ENCODE assay signal across 1 cellular context in genomic region chr1:10632691-10633090, GRCh38.
TF ChIP-seq lines count a peak whose summit lies in the region.

No MANE protein-coding gene starts in this region.

TF ChIP-seq in SK-N-SH treated with all-trans-retinoic acid at 6 μM for 48 hours, 23 proteins besides CTCF, POLR2A, EP300 and RAD21 (continued from another document):
- TF ChIP-seq PATZ1 (CRISPR knock-in tag; IDR thresholded peaks at IDR 0.05; ENCODE audit: borderline replicate concordance), result no peak
TF ChIP-seq in SK-N-SH treated with all-trans-retinoic acid at 6 μM for 48 hours: peak in this region for 0.
